9 cellular contexts compared by ENCODE assay signal in the genomic region with DNA sequence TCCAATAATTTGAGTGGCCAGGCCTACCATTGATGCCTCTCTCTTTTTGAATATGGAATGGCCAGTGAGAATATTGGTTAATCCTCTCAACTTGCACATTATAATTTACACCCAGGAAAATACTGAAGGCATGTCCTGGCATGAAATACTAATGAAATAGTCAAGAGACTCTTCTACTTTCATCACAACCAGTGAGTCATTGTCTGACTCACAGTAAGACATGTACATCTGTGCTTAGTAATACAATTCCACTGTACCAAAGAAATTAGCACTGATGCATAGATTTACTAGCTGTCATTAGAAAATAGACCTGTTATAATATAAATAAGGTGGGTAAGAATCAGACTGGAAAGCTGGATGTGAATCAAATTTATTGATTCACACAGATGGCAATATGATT.
A peak's percentile ranks its signal among the peaks of the same experiment; 100 is the strongest.
DNase-seq lines count a peak whose midpoint lies in the region; ATAC-seq lines count a peak whose summit lies in the region.
"Had no signal": no experiment of that assay in that cellular context is flagged by ENCODE, and none has a peak within 500 bp of the region (broad histone marks: within the 10 kb centered on the region; RNA-seq: fewer than 3 reads in every experiment).

No MANE protein-coding gene starts in this region.

- ATAC-seq in GM18502 (IDR thresholded peaks at IDR 0.05; ENCODE audit: poor library complexity, unreplicated experiment) (peak; percentile 79), HG02870 (IDR thresholded peaks at IDR 0.05; ENCODE audit: unreplicated experiment) (peak; percentile 84), GM19324 (IDR thresholded peaks at IDR 0.05; ENCODE audit: low FRiP score, unreplicated experiment) (no peak)

- DNase-seq in OCI-M1 (lab: John Stamatoyannopoulos, UW), result peak; percentile 10
- peak; percentile 86 for DNase-seq in kidney tubule cell (ENCODE audit: low spot score)
- no peak for DNase-seq in stimulated activated naive CD4-positive, alpha-beta T cell (lab: John Stamatoyannopoulos, UW)
- no peak for DNase-seq in NOMO-1 (lab: John Stamatoyannopoulos, UW; ENCODE audit: unreplicated experiment in 2 of 2)
- no peak for DNase-seq in activated T-cell treated with anti-CD3 and anti-CD28 coated beads for 4 hours
- DNase-seq: occipital lobe had no signal

Comparison
In these comparisons a context has a peak if more than half of its experiments do, and no peak if none do; other contexts are left out.
1. DNase-seq: peak in OCI-M1 (single experiment) and kidney tubule cell (single experiment); none in stimulated activated naive CD4-positive, alpha-beta T cell (0 of 6), NOMO-1 (0 of 2) and activated T-cell treated with anti-CD3 and anti-CD28 coated beads for 4 hours (single experiment).